1 cellular context compared by ENCODE assay signal in the genomic region with DNA sequence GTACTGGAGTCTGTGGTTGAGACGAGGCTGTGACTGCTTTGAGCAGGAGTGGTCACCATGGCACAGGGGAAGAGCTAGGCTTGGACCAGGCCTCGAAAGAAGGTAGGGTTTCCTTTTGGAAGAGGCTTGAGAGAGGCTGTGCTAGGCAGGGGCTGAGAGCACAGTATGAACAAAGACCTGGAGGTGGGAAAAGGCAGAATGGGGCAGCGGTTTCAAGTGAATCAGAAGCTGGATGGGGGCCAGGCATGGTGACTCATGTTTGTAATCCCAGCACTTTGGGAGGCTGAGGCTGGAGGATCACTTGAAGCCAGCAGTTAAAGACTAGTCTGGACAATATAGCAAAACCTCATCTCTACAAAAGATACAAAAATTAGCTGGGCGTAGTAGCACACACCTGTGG.
TF ChIP-seq lines count a peak whose summit lies in the region.

No MANE protein-coding gene starts in this region.

TF ChIP-seq in K562, 482 proteins besides CTCF, POLR2A, EP300 and RAD21 (continued from another document):
- TF ChIP-seq, protein P1, sequence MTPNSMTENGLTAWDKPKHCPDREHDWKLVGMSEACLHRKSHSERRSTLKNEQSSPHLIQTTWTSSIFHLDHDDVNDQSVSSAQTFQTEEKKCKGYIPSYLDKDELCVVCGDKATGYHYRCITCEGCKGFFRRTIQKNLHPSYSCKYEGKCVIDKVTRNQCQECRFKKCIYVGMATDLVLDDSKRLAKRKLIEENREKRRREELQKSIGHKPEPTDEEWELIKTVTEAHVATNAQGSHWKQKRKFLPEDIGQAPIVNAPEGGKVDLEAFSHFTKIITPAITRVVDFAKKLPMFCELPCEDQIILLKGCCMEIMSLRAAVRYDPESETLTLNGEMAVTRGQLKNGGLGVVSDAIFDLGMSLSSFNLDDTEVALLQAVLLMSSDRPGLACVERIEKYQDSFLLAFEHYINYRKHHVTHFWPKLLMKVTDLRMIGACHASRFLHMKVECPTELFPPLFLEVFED (CRISPR knock-in tag; conservative IDR thresholded peaks at IDR 0.05), result no peak
- TF ChIP-seq NFE2L1 (tag; IDR thresholded peaks at IDR 0.05; ENCODE audit: borderline replicate concordance, low read depth) (no peak), ADNP (tag; IDR thresholded peaks at IDR 0.05) (no peak), SRF (CRISPR knock-in tag; IDR thresholded peaks at IDR 0.05) (no peak), CEBPG (CRISPR knock-in tag; IDR thresholded peaks at IDR 0.05) (0 out of 2 replicates have a peak, but pooled peaks have one; percentile 24), CEBPG (tag; conservative IDR thresholded peaks at IDR 0.05 in 1 of 2, IDR thresholded peaks at IDR 0.05 in 1 of 2) (no peak), NFIC (IDR thresholded peaks at IDR 0.05) (peak; percentile 98), ZNF263 (CRISPR knock-in tag; IDR thresholded peaks at IDR 0.05; ENCODE audit: borderline replicate concordance) (no peak), MTF1 (CRISPR knock-in tag; IDR thresholded peaks at IDR 0.05; ENCODE audit: borderline replicate concordance) (no peak), CBFB (CRISPR knock-in tag; IDR thresholded peaks at IDR 0.05) (no peak), GTF2E2 (tag; IDR thresholded peaks at IDR 0.05) (no peak), DPF2 (IDR thresholded peaks at IDR 0.05) (peak; percentile 72), HNRNPH1 (optimal IDR thresholded peaks at IDR 0.05; ENCODE audit: low read depth, low read length) (no peak)
- TF ChIP-seq, protein P2, sequence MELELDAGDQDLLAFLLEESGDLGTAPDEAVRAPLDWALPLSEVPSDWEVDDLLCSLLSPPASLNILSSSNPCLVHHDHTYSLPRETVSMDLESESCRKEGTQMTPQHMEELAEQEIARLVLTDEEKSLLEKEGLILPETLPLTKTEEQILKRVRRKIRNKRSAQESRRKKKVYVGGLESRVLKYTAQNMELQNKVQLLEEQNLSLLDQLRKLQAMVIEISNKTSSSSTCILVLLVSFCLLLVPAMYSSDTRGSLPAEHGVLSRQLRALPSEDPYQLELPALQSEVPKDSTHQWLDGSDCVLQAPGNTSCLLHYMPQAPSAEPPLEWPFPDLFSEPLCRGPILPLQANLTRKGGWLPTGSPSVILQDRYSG (tag; conservative IDR thresholded peaks at IDR 0.05; ENCODE audit: low read depth), result no peak
